In the genomic region with DNA sequence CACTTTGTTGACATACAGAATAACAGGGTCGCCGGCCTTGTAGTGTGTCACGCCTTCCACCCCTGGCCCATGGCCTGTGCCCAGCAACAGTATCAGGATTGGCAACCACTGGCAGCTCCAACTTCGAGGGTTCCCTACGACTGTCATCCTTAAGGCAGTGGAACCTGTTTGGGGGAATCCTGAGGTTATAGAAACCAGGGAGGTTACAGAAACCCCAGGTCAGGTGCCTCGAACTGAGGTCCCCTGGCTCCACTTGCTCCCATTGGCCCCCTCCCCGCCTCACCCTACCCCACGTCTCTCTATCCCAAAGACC, we compare ENCODE assay signal across 8 cellular contexts. TPM values are rescaled to one million over a fixed set of nuclear protein-coding genes. Genes with fewer than 3 reads are reported as not detected.
DNase-seq lines count a peak whose midpoint lies in the region; ATAC-seq, FAIRE-seq and TF ChIP-seq lines count a peak whose summit lies in the region.

No MANE protein-coding gene starts in this region.

- ATAC-seq in CD4-positive, alpha-beta T cell (ENCODE audit: poor library complexity) = no peak

- peak overlapping the region; percentile 95 for H2AFZ ChIP-seq in osteoblast (ENCODE audit: low read length)

- H3K4me3 ChIP-seq in Peyer's patch (peak overlapping the region; percentile 79 to 98 (median 88)), osteoblast (ENCODE audit: insufficient read depth, low read length) (peak overlapping the region; percentile 96)

- no peak for DNase-seq in CD4-positive, alpha-beta T cell
- DNase-seq in Peyer's patch (no peak), epithelial cell of prostate (ENCODE audit: low read depth, low spot score) (no peak), osteoblast (ENCODE audit: insufficient read length, low spot score, missing footprints) (peak; percentile 89), frontal cortex (ENCODE audit: low spot score in 2 of 2) (no peak), epidermal melanocyte (ENCODE audit: insufficient read length, low spot score) (no peak), SIG-M5 (lab: John Stamatoyannopoulos, UW) (no peak), ACHN (no peak)

- H3K79me2 ChIP-seq in osteoblast (ENCODE audit: insufficient read depth, low read length) = peaks cover 59% of the 10 kb centered on the region

- H3K27me3 ChIP-seq in CD4-positive, alpha-beta T cell (ENCODE audit: control insufficient read depth, insufficient read depth, low read length) = no peaks in the 10 kb centered on the region
- no peaks in the 10 kb centered on the region for H3K27me3 ChIP-seq in Peyer's patch
- H3K27me3 ChIP-seq in osteoblast (ENCODE audit: insufficient read depth, low read length) = no peaks in the 10 kb centered on the region

- peak overlapping the region; percentile 97 for H3K27ac ChIP-seq in CD4-positive, alpha-beta T cell (ENCODE audit: low read depth, low read length)
- H3K27ac ChIP-seq in Peyer's patch (peak overlapping the region; percentile 96 to 99 (median 96)), epithelial cell of prostate (peak overlapping the region; percentile 80), osteoblast (ENCODE audit: low read depth, low read length) (peak overlapping the region; percentile 94)

- POLR2A ChIA-PET in CD4-positive, alpha-beta T cell (lab: Charles Lee) = interaction anchor here (0.9 to 4.0 kb wide), 15 partner anchors 9 to 236 kb away, joined by 3 to 99 read pairs (median 12); a partner anchor contains a TSS

- no peaks in the 10 kb centered on the region for H4K20me1 ChIP-seq in osteoblast (ENCODE audit: insufficient read depth, low read length)

- no peaks in the 10 kb centered on the region for H3K9me3 Mint-ChIP-seq in CD4-positive, alpha-beta T cell

- TF ChIP-seq CTCF in CD4-positive, alpha-beta T cell (IDR thresholded peaks at IDR 0.05) = no peak
- TF ChIP-seq CTCF in Peyer's patch (IDR thresholded peaks at IDR 0.05) (no peak), osteoblast (IDR thresholded peaks at IDR 0.05; ENCODE audit: extremely low read depth, low read depth, low read length) (no peak)

- in situ Hi-C loops in ACHN (cut with HindIII; ENCODE audit: low pct_ligation_motif_present, low pct_unique_long_range_greater_than_20kb, low sequenced_read_pairs) = no loop called here

- no peak for FAIRE-seq in frontal cortex (lab: Jason Lieb, UNC)

- no peaks in the 10 kb centered on the region for H3K9me3 ChIP-seq in CD4-positive, alpha-beta T cell (ENCODE audit: control insufficient read depth, low read length)
- no peaks in the 10 kb centered on the region for H3K9me3 ChIP-seq in Peyer's patch
- H3K9me3 ChIP-seq in osteoblast (ENCODE audit: low read depth, low read length) = no peaks in the 10 kb centered on the region

- TF ChIP-seq POLR2A in Peyer's patch (IDR thresholded peaks at IDR 0.05) = no peak

- peaks cover 0 to 18% (median 0%) of the 10 kb centered on the region in 3 donors for H3K36me3 ChIP-seq in Peyer's patch
- H3K36me3 ChIP-seq in osteoblast (ENCODE audit: insufficient read depth, low read length) = peaks cover 18% of the 10 kb centered on the region

- H3K27me3 Mint-ChIP-seq in CD4-positive, alpha-beta T cell = no peaks in the 10 kb centered on the region

- intact Hi-C loops in CD4-positive, alpha-beta T cell (cut with DNase I, micrococcal nuclease) = loop anchor here (1.0 to 5.0 kb wide), 4 partner anchors 18 to 58 kb away; a partner anchor contains a TSS

- H3K4me1 Mint-ChIP-seq in CD4-positive, alpha-beta T cell (ENCODE audit: low read depth) = peaks cover 57% of the 10 kb centered on the region

- peaks cover 65% of the 10 kb centered on the region for H3K36me3 Mint-ChIP-seq in CD4-positive, alpha-beta T cell (ENCODE audit: low read depth)

- peaks cover 2 to 38% (median 9%) of the 10 kb centered on the region in 4 donors for H3K4me1 ChIP-seq in Peyer's patch
- peaks cover 19% of the 10 kb centered on the region for H3K4me1 ChIP-seq in osteoblast (ENCODE audit: insufficient read depth, low read length)

- CTCF ChIA-PET in CD4-positive, alpha-beta T cell (lab: Charles Lee) = interaction anchor here (0.5 to 2.6 kb wide), 10 partner anchors 8 to 1335 kb away, joined by 3 to 14 read pairs (median 4); a partner anchor contains a TSS

- peak overlapping the region; percentile 92 for H3K27ac Mint-ChIP-seq in CD4-positive, alpha-beta T cell

- H3K4me2 ChIP-seq in osteoblast (ENCODE audit: insufficient read depth, low read length) = peak overlapping the region; percentile 97

- H3K4me3 Mint-ChIP-seq in CD4-positive, alpha-beta T cell = peak overlapping the region; percentile 87

RNA-seq across cellular contexts. Expression of a gene that starts 0.4 kb away (rescaled TPM):
- 10 to 100 TPM; 12.9 to 13.0 TPM for total RNA-seq in CD4-positive, alpha-beta T cell
- total RNA-seq in Peyer's patch (10 to 100 TPM; 22.3 to 80.7 (median 49.8) TPM), osteoblast (78.2 and 84.3 TPM in 2 replicates), frontal cortex (9.8 TPM)

RNA-seq across cellular contexts. Expression of a gene that starts 6.2 kb away (rescaled TPM):
- 10 to 100 TPM; 36.6 to 37.9 TPM for total RNA-seq in CD4-positive, alpha-beta T cell
- 10 to 100 TPM; 12.8 to 56.9 (median 34.2) TPM for total RNA-seq in Peyer's patch
- total RNA-seq in osteoblast = 38.9 and 47.0 TPM in 2 replicates
- total RNA-seq in frontal cortex = 12.6 TPM

RNA-seq across cellular contexts. Expression of a gene that starts 10.7 kb away (rescaled TPM):
- under 1 TPM; 0.30 to 0.64 TPM for total RNA-seq in CD4-positive, alpha-beta T cell
- total RNA-seq in Peyer's patch = 1 to 10 TPM in 1 of 4 donors, under 1 TPM in 1, not detected in 2; 0.70 to 1.2 TPM
- 0.36 TPM in 1 of 2 replicates, not detected in the other for total RNA-seq in osteoblast
- not detected for total RNA-seq in frontal cortex

RNA-seq across cellular contexts. Expression of a gene that starts 18.5 kb away (rescaled TPM):
- total RNA-seq in CD4-positive, alpha-beta T cell = 10 to 100 TPM; 73.4 to 80.1 TPM
- total RNA-seq in Peyer's patch (100 to 1,000 TPM in 1 of 4 donors, 10 to 100 TPM in 3; 31.4 to 190 (median 54.3) TPM), osteoblast (19.2 TPM in 2 replicates), frontal cortex (40.4 TPM)

RNA-seq across cellular contexts. Expression of a gene that starts 21.0 kb away (rescaled TPM):
- 1 to 10 TPM; 3.2 to 3.7 TPM for total RNA-seq in CD4-positive, alpha-beta T cell
- total RNA-seq in Peyer's patch (10 to 100 TPM in 2 of 4 donors, 1 to 10 TPM in 2; 7.4 to 17.5 (median 10.5) TPM), osteoblast (14.1 and 14.8 TPM in 2 replicates), frontal cortex (18.8 TPM)
